In the genomic region with DNA sequence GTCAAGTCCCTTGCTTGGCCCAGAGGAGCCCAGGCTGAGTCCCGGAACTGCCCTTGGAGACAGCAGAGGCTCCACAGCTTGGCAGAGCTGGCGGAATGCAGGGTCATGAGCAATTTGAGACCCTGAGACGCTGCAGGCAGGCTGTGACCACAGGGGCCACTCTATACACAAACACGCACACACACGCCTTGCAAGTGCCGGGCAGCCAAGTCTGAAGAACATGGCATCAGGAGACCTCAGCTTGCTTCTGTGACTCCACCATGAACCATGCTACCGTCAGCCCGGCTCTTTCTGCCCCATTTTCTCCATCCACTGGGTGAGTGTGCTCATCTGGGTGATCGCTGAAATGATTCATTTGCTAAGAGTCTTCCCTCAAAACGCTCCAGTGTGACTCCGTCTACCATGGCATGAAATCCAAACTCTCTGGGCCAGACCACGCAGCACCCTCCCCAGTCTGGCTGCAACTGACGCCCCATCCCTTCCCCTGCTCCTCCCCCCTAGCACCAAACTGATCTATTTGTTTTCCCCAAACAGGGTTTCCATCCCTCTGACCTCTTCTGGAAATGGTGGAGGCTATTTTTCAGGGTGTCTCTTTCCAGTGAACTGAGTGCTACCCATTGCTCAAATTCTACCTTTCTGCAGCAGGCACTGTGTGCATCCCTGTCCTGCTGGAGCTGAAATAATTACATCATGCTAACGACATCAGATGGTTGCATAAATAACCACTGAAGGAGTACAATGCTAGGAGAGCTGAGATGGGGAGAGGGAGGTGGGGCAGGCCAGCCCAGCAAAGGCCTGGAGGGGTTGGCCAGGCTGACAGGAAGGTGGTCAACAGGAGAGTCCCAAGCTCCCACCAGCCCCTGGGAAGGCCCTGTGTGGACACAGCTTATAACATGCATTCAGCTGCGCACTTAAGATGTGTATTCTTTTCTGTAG, we compare ENCODE assay signal across 3 cellular contexts.
TF ChIP-seq lines count a peak whose summit lies in the region.

No MANE protein-coding gene starts in this region.

TF ChIP-seq in SK-N-SH, 30 proteins besides CTCF, POLR2A, EP300 and RAD21:
- TF ChIP-seq RXRA (IDR thresholded peaks at IDR 0.05; ENCODE audit: borderline replicate concordance, low read depth), result no peak
- no peak for TF ChIP-seq MEF2A (IDR thresholded peaks at IDR 0.05; ENCODE audit: borderline replicate concordance, low read depth)
- TF ChIP-seq YY1 (IDR thresholded peaks at IDR 0.05; ENCODE audit: low read depth), result no peak
- TF ChIP-seq, protein P1, sequence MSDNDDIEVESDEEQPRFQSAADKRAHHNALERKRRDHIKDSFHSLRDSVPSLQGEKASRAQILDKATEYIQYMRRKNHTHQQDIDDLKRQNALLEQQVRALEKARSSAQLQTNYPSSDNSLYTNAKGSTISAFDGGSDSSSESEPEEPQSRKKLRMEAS (IDR thresholded peaks at IDR 0.05; ENCODE audit: low read depth), result no peak
- TF ChIP-seq SIN3A (IDR thresholded peaks at IDR 0.05; ENCODE audit: borderline replicate concordance, low read depth, low read length), result no peak
- no peak for TF ChIP-seq GABPA (IDR thresholded peaks at IDR 0.05; ENCODE audit: low read depth)
- TF ChIP-seq FOSL2 (IDR thresholded peaks at IDR 0.05; ENCODE audit: borderline replicate concordance, low read depth), result no peak
- TF ChIP-seq FOXJ3 (CRISPR knock-in tag; IDR thresholded peaks at IDR 0.05), result no peak

TF ChIP-seq in SK-N-SH treated with all-trans-retinoic acid at 6 μM for 48 hours, 23 proteins besides CTCF, POLR2A, EP300 and RAD21:
- no peak for TF ChIP-seq CSDC2 (CRISPR knock-in tag; IDR thresholded peaks at IDR 0.05)
- TF ChIP-seq, protein P2, sequence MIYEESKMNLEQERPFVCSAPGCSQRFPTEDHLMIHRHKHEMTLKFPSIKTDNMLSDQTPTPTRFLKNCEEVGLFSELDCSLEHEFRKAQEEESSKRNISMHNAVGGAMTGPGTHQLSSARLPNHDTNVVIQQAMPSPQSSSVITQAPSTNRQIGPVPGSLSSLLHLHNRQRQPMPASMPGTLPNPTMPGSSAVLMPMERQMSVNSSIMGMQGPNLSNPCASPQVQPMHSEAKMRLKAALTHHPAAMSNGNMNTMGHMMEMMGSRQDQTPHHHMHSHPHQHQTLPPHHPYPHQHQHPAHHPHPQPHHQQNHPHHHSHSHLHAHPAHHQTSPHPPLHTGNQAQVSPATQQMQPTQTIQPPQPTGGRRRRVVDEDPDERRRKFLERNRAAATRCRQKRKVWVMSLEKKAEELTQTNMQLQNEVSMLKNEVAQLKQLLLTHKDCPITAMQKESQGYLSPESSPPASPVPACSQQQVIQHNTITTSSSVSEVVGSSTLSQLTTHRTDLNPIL (CRISPR knock-in tag; IDR thresholded peaks at IDR 0.05; ENCODE audit: low read depth), result no peak
- no peak for TF ChIP-seq ZFP30 (CRISPR knock-in tag; IDR thresholded peaks at IDR 0.05)
- TF ChIP-seq, protein P3, sequence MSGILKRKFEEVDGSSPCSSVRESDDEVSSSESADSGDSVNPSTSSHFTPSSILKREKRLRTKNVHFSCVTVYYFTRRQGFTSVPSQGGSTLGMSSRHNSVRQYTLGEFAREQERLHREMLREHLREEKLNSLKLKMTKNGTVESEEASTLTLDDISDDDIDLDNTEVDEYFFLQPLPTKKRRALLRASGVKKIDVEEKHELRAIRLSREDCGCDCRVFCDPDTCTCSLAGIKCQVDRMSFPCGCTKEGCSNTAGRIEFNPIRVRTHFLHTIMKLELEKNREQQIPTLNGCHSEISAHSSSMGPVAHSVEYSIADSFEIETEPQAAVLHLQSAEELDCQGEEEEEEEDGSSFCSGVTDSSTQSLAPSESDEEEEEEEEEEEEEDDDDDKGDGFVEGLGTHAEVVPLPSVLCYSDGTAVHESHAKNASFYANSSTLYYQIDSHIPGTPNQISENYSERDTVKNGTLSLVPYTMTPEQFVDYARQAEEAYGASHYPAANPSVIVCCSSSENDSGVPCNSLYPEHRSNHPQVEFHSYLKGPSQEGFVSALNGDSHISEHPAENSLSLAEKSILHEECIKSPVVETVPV (CRISPR knock-in tag; IDR thresholded peaks at IDR 0.05), result no peak
- TF ChIP-seq RARB (CRISPR knock-in tag; IDR thresholded peaks at IDR 0.05), result no peak
- no peak for TF ChIP-seq ZFP3 (CRISPR knock-in tag; IDR thresholded peaks at IDR 0.05)
- TF ChIP-seq OSR1 (CRISPR knock-in tag; IDR thresholded peaks at IDR 0.05), result no peak
- TF ChIP-seq ISL1 (CRISPR knock-in tag; IDR thresholded peaks at IDR 0.05), result no peak

TF ChIP-seq in H1, 55 proteins besides CTCF, POLR2A, EP300 and RAD21:
- no peak for TF ChIP-seq JUN (IDR thresholded peaks at IDR 0.05; ENCODE audit: low read depth, low read length)
- no peak for TF ChIP-seq TEAD4 (IDR thresholded peaks at IDR 0.05; ENCODE audit: low read depth, low read length)
- no peak for TF ChIP-seq ASH2L (IDR thresholded peaks at IDR 0.05; ENCODE audit: low read length)
- no peak for TF ChIP-seq SUZ12 (IDR thresholded peaks at IDR 0.05; ENCODE audit: low read length)
- no peak for TF ChIP-seq SRF (IDR thresholded peaks at IDR 0.05; ENCODE audit: low read depth, low read length)
- no peak for TF ChIP-seq NANOG (IDR thresholded peaks at IDR 0.05; ENCODE audit: insufficient read depth, low read depth, low read length, poor library complexity, severe bottlenecking)
- TF ChIP-seq HDAC2 (IDR thresholded peaks at IDR 0.05; ENCODE audit: borderline replicate concordance in 1 of 2, low read depth in 2 of 2, low read length in 2 of 2), result no peak
- no peak for TF ChIP-seq CHD1 (IDR thresholded peaks at IDR 0.05; ENCODE audit: low read depth, low read length)
- no peak for TF ChIP-seq TAF1 (IDR thresholded peaks at IDR 0.05; ENCODE audit: low read depth, low read length)
- no peak for TF ChIP-seq RFX5 (IDR thresholded peaks at IDR 0.05; ENCODE audit: borderline replicate concordance, low read depth, low read length)
- no peak for TF ChIP-seq CHD2 (IDR thresholded peaks at IDR 0.05; ENCODE audit: low read length)
- TF ChIP-seq KDM5A (IDR thresholded peaks at IDR 0.05; ENCODE audit: low read length), result no peak
- TF ChIP-seq POU5F1 (IDR thresholded peaks at IDR 0.05; ENCODE audit: low read depth, low read length), result no peak
- no peak for TF ChIP-seq TCF12 (IDR thresholded peaks at IDR 0.05; ENCODE audit: low read depth, low read length)
- no peak for TF ChIP-seq SP1 (IDR thresholded peaks at IDR 0.05; ENCODE audit: low read depth, low read length)
- no peak for TF ChIP-seq SIX5 (IDR thresholded peaks at IDR 0.05; ENCODE audit: low read depth, low read length)
- TF ChIP-seq CREB1 (IDR thresholded peaks at IDR 0.05), result no peak
